Comparison of ENCODE assay signal across 11 cellular contexts in genomic region chr12:66901136-66901932, GRCh38.
A peak's percentile ranks its signal among the peaks of the same experiment; 100 is the strongest.
DNase-seq lines count a peak whose midpoint lies in the region; ATAC-seq and TF ChIP-seq lines count a peak whose summit lies in the region.
"Had no signal": no experiment of that assay in that cellular context is flagged by ENCODE, and none has a peak within 500 bp of the region (broad histone marks: within the 10 kb centered on the region; RNA-seq: fewer than 3 reads in every experiment).

No MANE protein-coding gene starts in this region.

- H3K27ac ChIP-seq in lower lobe of right lung (no peak overlapping the region), vagina (no peak overlapping the region)
- H3K27ac ChIP-seq: upper lobe of left lung had no signal

- H3K4me3 ChIP-seq in lower lobe of right lung (no peak overlapping the region), vagina (no peak overlapping the region)
- H3K4me3 ChIP-seq: upper lobe of left lung had no signal

- no peaks in the 10 kb centered on the region for H3K36me3 ChIP-seq in lower lobe of right lung
- no peaks in the 10 kb centered on the region for H3K36me3 ChIP-seq in vagina
- H3K36me3 ChIP-seq: upper lobe of left lung had no signal

- ATAC-seq in GM18861 (IDR thresholded peaks at IDR 0.05; ENCODE audit: unreplicated experiment) (peak; percentile 93), GM21717 (IDR thresholded peaks at IDR 0.05; ENCODE audit: unreplicated experiment) (peak; percentile 97), HG03558 (IDR thresholded peaks at IDR 0.05; ENCODE audit: extremely low read depth, unreplicated experiment) (peak; percentile 75), lower lobe of right lung (peak; percentile 39 to 57)

- intact Hi-C loops in lower lobe of right lung (cut with DNase I): no loop called here
- intact Hi-C loops in vagina (cut with DNase I): no loop called here

- no peak for TF ChIP-seq POLR2A in vagina (IDR thresholded peaks at IDR 0.05)

- H3K9me3 ChIP-seq in lower lobe of right lung: no peaks in the 10 kb centered on the region
- no peaks in the 10 kb centered on the region for H3K9me3 ChIP-seq in vagina
- H3K9me3 ChIP-seq: upper lobe of left lung had no signal

- no peak for TF ChIP-seq CTCF in lower lobe of right lung (IDR thresholded peaks at IDR 0.05)
- no peak for TF ChIP-seq CTCF in vagina (IDR thresholded peaks at IDR 0.05)

- H3K4me1 ChIP-seq in lower lobe of right lung: no peaks in the 10 kb centered on the region
- H3K4me1 ChIP-seq in vagina: no peaks in the 10 kb centered on the region

- H3K27me3 ChIP-seq in lower lobe of right lung (ENCODE audit: low read depth) (no peaks in the 10 kb centered on the region), vagina (no peaks in the 10 kb centered on the region)
- H3K27me3 ChIP-seq: upper lobe of left lung had no signal

- DNase-seq in lower lobe of right lung: no peak
- DNase-seq in C1 segment of cervical spinal cord (lab: John Stamatoyannopoulos, UW): no peak
- no peak for DNase-seq in iPS-NIHi7 (ENCODE audit: extremely low spot score)
- no peak for DNase-seq in vagina (ENCODE audit: extremely low spot score in 2 of 2)
- no peak for DNase-seq in NCI-H510A treated with DMSO at 0.1 percent for 48 hours (lab: John Stamatoyannopoulos, UW)
- DNase-seq: NCI-H510A, retina, upper lobe of left lung had no signal
